In genomic region chr2:20232837-20233207, GRCh38 we compare ENCODE assay signal across 21 cellular contexts. TPM values are rescaled to one million over a fixed set of nuclear protein-coding genes. Genes with fewer than 3 reads are reported as not detected.
DNase-seq lines count a peak whose midpoint lies in the region; ATAC-seq and TF ChIP-seq lines count a peak whose summit lies in the region.
"Had no signal": no experiment of that assay in that cellular context is flagged by ENCODE, and none has a peak within 500 bp of the region (broad histone marks: within the 10 kb centered on the region; RNA-seq: fewer than 3 reads in every experiment).

No MANE protein-coding gene starts in this region.

- peak overlapping the region; percentile 67 for H3K27ac ChIP-seq in C4-2B
- H3K27ac ChIP-seq: tibial nerve had no signal

- TF ChIP-seq CTCF in C4-2B (conservative IDR thresholded peaks at IDR 0.05) = no peak
- no peak for TF ChIP-seq CTCF in epithelial cell of esophagus (IDR thresholded peaks at IDR 0.05; ENCODE audit: insufficient read depth, low read depth, low read length, missing control alignments)
- TF ChIP-seq CTCF in osteocyte (IDR thresholded peaks at IDR 0.05) = no peak

- peaks cover 3% of the 10 kb centered on the region for H3K4me1 Mint-ChIP-seq in osteocyte (ENCODE audit: unreplicated experiment)
- H3K4me1 Mint-ChIP-seq: activated B cell treated with CpG ODN at 0.5 μM for 24 hours; central memory CD8-positive, alpha-beta T cell; naive thymus-derived CD4-positive, alpha-beta T cell; stimulated activated memory B cell treated with anti-CD40 and anti-IgM and Interleukin-4, amounts not matched to agents 10 μg/mL and 1 μg/mL and 100 μg/mL, for 72 hours had no signal

- no peaks in the 10 kb centered on the region for H3K27me3 Mint-ChIP-seq in osteocyte (ENCODE audit: unreplicated experiment)

- no peak overlapping the region for H3K4me3 ChIP-seq in epithelial cell of esophagus (ENCODE audit: low read length)
- H3K4me3 ChIP-seq: HAP-1, tibial nerve had no signal

- peaks cover under 1% of the 10 kb centered on the region for H3K9me3 Mint-ChIP-seq in osteocyte (ENCODE audit: unreplicated experiment)
- H3K9me3 Mint-ChIP-seq: activated B cell treated with CpG ODN at 0.5 μM for 24 hours; CD8-positive, alpha-beta T cell; central memory CD8-positive, alpha-beta T cell; T-helper 1 cell treated with Interleukin-12 subunit alpha and Interleukin-12 subunit beta and Interleukin-4 antibody, amounts not matched to agents 30 μg/mL and 1 μg/mL, for 36 hours had no signal

- H3K27ac Mint-ChIP-seq in osteocyte (ENCODE audit: unreplicated experiment) = no peak overlapping the region
- H3K27ac Mint-ChIP-seq: activated B cell treated with CpG ODN at 0.5 μM for 24 hours; CD8-positive, alpha-beta T cell; naive thymus-derived CD4-positive, alpha-beta T cell; stimulated activated memory B cell treated with anti-CD40 and anti-IgM and Interleukin-4, amounts not matched to agents 10 μg/mL and 1 μg/mL and 100 μg/mL, for 72 hours; T-helper 1 cell treated with Interleukin-12 subunit alpha and Interleukin-12 subunit beta and Interleukin-4 antibody, amounts not matched to agents 30 μg/mL and 1 μg/mL, for 36 hours had no signal

- ATAC-seq in GM19395 (IDR thresholded peaks at IDR 0.05; ENCODE audit: unreplicated experiment) (no peak), HG03045 (IDR thresholded peaks at IDR 0.05; ENCODE audit: unreplicated experiment) (no peak), GM18520 (IDR thresholded peaks at IDR 0.05; ENCODE audit: unreplicated experiment) (no peak)
- ATAC-seq: CD8-positive, alpha-beta T cell; naive thymus-derived CD4-positive, alpha-beta T cell; stimulated activated memory B cell treated with anti-CD40 and anti-IgM and Interleukin-4, amounts not matched to agents 10 μg/mL and 1 μg/mL and 100 μg/mL, for 72 hours had no signal

- H3K36me3 Mint-ChIP-seq in osteocyte (ENCODE audit: unreplicated experiment) = no peaks in the 10 kb centered on the region
- H3K36me3 Mint-ChIP-seq: CD8-positive, alpha-beta T cell; stimulated activated memory B cell treated with anti-CD40 and anti-IgM and Interleukin-4, amounts not matched to agents 10 μg/mL and 1 μg/mL and 100 μg/mL, for 72 hours had no signal

- peak; percentile 66 to 84 for DNase-seq in NCI-H526 (lab: John Stamatoyannopoulos, UW)
- DNase-seq in epithelial cell of esophagus (ENCODE audit: low read depth) = peak; percentile 99
- DNase-seq in osteocyte (ENCODE audit: extremely low spot score, unreplicated experiment) = peak; percentile 54
- no peak for DNase-seq in activated CD4-positive, alpha-beta T cell treated with anti-CD3 and anti-CD28 coated beads, Interleukin-2, amount 50 U/mL, for 4 hours
- DNase-seq: activated B cell treated with CpG ODN at 0.5 μM for 24 hours; activated effector memory CD4-positive, alpha-beta T cell treated with Interleukin-2 at 50 U/mL for 16 hours; amniotic stem cell; effector CD8-positive, alpha-beta T cell; naive thymus-derived CD4-positive, alpha-beta T cell; NCI-H1694; SHP77 had no signal

- no peak overlapping the region for H3K4me3 Mint-ChIP-seq in osteocyte (ENCODE audit: unreplicated experiment)
- H3K4me3 Mint-ChIP-seq: activated B cell treated with CpG ODN at 0.5 μM for 24 hours; CD8-positive, alpha-beta T cell; central memory CD8-positive, alpha-beta T cell; naive thymus-derived CD4-positive, alpha-beta T cell; stimulated activated memory B cell treated with anti-CD40 and anti-IgM and Interleukin-4, amounts not matched to agents 10 μg/mL and 1 μg/mL and 100 μg/mL, for 72 hours; T-helper 1 cell treated with Interleukin-12 subunit alpha and Interleukin-12 subunit beta and Interleukin-4 antibody, amounts not matched to agents 30 μg/mL and 1 μg/mL, for 36 hours had no signal

RNA-seq across cellular contexts. Expression of gene SDC1, which starts 7.9 kb away (rescaled TPM):
- 11.1 and 11.6 TPM in 2 replicates for total RNA-seq in osteocyte
- total RNA-seq: activated B cell treated with CpG ODN at 0.5 μM for 24 hours; CD8-positive, alpha-beta T cell had no signal

Comparison
In these comparisons a context has a peak if more than half of its experiments do, and no peak if none do; other contexts are left out.
1. DNase-seq: peak in NCI-H526 (2 of 2), epithelial cell of esophagus (single experiment) and osteocyte (single experiment); none in activated CD4-positive, alpha-beta T cell treated with anti-CD3 and anti-CD28 coated beads, Interleukin-2, amount 50 U/mL, for 4 hours (0 of 2).